In the genomic region with DNA sequence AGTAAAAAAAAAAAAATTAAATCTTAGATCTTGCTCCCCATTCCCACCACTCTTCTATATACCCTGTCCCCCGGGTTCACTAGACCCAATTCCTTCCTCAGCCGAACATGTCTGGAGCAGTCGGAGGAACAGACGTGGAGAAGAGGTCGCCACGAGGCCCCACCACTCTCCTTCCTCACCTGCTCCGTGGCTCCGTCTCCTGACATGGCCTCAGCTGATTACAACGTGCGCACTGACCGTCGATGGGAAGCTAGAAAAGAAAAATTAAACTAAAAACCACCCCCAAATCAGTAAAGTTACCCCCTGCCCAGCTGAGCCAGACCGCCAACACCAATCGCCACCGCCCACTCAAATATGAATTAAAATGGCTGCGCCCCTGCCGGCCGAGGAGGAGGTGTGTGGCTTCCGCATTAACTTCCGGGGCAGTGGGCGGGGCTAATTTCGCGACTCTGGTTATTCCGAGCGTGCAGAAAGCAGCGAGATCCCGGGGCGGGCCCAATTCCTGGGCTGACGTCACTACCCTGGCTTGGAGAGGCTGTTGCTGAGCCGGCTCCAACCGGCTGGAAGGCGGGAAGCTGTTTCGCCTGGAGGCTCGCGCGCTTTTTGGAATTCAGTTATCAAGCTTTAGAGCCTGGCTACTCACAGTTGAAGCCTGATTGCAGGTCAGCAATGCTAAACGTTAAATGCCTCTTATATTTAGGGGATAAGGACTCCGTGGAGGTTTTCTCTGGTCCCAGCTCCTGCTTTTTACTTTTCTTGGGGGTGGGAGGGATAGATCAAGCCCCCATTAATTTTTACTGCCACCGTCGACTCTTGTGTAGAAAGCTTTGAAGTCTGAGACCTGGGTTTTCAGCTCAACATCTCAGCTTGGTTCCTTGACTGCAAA, we compare ENCODE assay signal across 8 cellular contexts. TPM values are rescaled to one million over a fixed set of nuclear protein-coding genes. Genes with fewer than 3 reads are reported as not detected.
DNase-seq lines count a peak whose midpoint lies in the region; ATAC-seq and TF ChIP-seq lines count a peak whose summit lies in the region.

TSS of gene CSTF3 (minus strand) at position 361 of the 886 bp plus-strand sequence. CDS start at position 206, 155 bp downstream.

- peak; percentile 86 for DNase-seq in DMS53 treated with DMSO at 0.1 percent for 48 hours (lab: John Stamatoyannopoulos, UW; ENCODE audit: unreplicated experiment)
- peak; percentile 98 for DNase-seq in KBM-7
- peak; percentile 98 for DNase-seq in activated T-cell treated with anti-CD3 and anti-CD28 coated beads, Interleukin-2, amount 50 U/mL, for 24 hours
- DNase-seq in epithelial cell of proximal tubule (ENCODE audit: low read depth), result peak; percentile 73
- DNase-seq in mucosa of gallbladder (ENCODE audit: low spot score), result peak; percentile 100
- DNase-seq in stimulated activated CD8-positive, alpha-beta memory T cell treated with anti-CD3 and anti-CD28 coated beads, Interleukin-4, amount 100 ng/mL, for 4 hours (ENCODE audit: low read depth in 2 of 2, low spot score in 1 of 2), result peak; percentile 91 to 98

- H3K4me3 Mint-ChIP-seq in activated T-cell treated with anti-CD3 and anti-CD28 coated beads, Interleukin-2, amount 50 U/mL, for 24 hours, result peak within 1 kb of the TSS; percentile 97

- ATAC-seq in GM21717 (IDR thresholded peaks at IDR 0.05; ENCODE audit: unreplicated experiment), result peak; percentile 88

- in situ Hi-C loops in KBM-7 (cut with MboI; ENCODE audit: low pct_unique_long_range_greater_than_20kb, low sequenced_read_pairs), result loop anchor here (25.0 kb wide), 1 partner anchor 176 kb away; no protein-coding TSS in a partner anchor

- peak within 1 kb of the TSS; percentile 89 for H3K4me3 ChIP-seq in epithelial cell of proximal tubule (ENCODE audit: low read depth, low read length)

- H3K4me1 Mint-ChIP-seq in activated T-cell treated with anti-CD3 and anti-CD28 coated beads, Interleukin-2, amount 50 U/mL, for 24 hours (ENCODE audit: low read depth), result peaks cover 42% of the 10 kb centered on the region

- peak; percentile 45 for TF ChIP-seq CTCF in epithelial cell of proximal tubule (conservative IDR thresholded peaks at IDR 0.05; ENCODE audit: low read depth, low read length)

- H3K9me3 Mint-ChIP-seq in activated T-cell treated with anti-CD3 and anti-CD28 coated beads, Interleukin-2, amount 50 U/mL, for 24 hours, result no peaks in the 10 kb centered on the region

- H3K27me3 Mint-ChIP-seq in activated T-cell treated with anti-CD3 and anti-CD28 coated beads, Interleukin-2, amount 50 U/mL, for 24 hours, result no peaks in the 10 kb centered on the region

- peak within 1 kb of the TSS; percentile 99 for H3K27ac Mint-ChIP-seq in activated T-cell treated with anti-CD3 and anti-CD28 coated beads, Interleukin-2, amount 50 U/mL, for 24 hours

- peaks cover 48% of the 10 kb centered on the region for H3K36me3 Mint-ChIP-seq in activated T-cell treated with anti-CD3 and anti-CD28 coated beads, Interleukin-2, amount 50 U/mL, for 24 hours (ENCODE audit: low read depth)

TF ChIP-seq in PFSK-1, 5 proteins besides CTCF, POLR2A, EP300 and RAD21:
- peak in 1 of 2 experiments; percentile 68; a peak in 1 of 4 replicates for TF ChIP-seq REST (IDR thresholded peaks at IDR 0.05; ENCODE audit: insufficient read depth in 1 of 2, low read depth in 2 of 2, low read length in 2 of 2)
- peak; percentile 97 for TF ChIP-seq SIN3A (IDR thresholded peaks at IDR 0.05; ENCODE audit: borderline replicate concordance, insufficient read depth, low read length)
- TF ChIP-seq FOXP2 (optimal IDR thresholded peaks at IDR 0.05; ENCODE audit: borderline replicate concordance, extremely low read depth, extremely low read length, insufficient read depth), result peak; percentile 17
- TF ChIP-seq TAF1 (IDR thresholded peaks at IDR 0.05; ENCODE audit: borderline replicate concordance, insufficient read depth, low read length), result peak; percentile 96
- TF ChIP-seq POLR2AphosphoS5 (IDR thresholded peaks at IDR 0.05; ENCODE audit: low read depth, low read length), result peak; percentile 98

RNA-seq across cellular contexts. Expression of gene CSTF3, which starts in this region (rescaled TPM):
- polyA plus RNA-seq in PFSK-1 (2012; ENCODE audit: insufficient read length, low read depth), result 21.8 TPM
- total RNA-seq in epithelial cell of proximal tubule (30.0 and 45.1 TPM in 2 replicates), mucosa of gallbladder (21.4 TPM)

Comparison
In these comparisons a context has a peak if more than half of its experiments do, and no peak if none do; other contexts are left out.
1. Peak in every context shown above with its lines: DNase-seq, ATAC-seq and H3K4me3 ChIP-seq.